2 cellular contexts compared by ENCODE assay signal in the genomic region with DNA sequence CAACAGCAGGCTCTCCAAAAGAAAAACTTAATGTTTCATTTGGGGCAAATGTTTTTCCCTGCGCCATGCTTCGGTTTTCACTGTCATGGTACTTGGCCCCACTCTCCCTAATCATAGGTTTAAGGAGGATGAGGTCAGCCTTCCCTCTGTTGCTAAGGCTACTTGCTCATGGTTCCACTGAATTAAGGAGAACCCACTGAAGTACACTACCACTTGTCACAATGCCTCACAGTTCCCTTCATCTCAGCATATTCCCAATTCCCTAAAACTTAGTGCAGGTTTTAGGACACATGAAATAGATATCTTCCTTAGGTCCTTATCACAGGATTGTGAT.
A peak's percentile ranks its signal among the peaks of the same experiment; 100 is the strongest.
TF ChIP-seq lines count a peak whose summit lies in the region.

No MANE protein-coding gene starts in this region.

TF ChIP-seq in HEK293, 187 proteins besides CTCF, POLR2A, EP300 and RAD21 (continued from another document):
- TF ChIP-seq, protein P1, sequence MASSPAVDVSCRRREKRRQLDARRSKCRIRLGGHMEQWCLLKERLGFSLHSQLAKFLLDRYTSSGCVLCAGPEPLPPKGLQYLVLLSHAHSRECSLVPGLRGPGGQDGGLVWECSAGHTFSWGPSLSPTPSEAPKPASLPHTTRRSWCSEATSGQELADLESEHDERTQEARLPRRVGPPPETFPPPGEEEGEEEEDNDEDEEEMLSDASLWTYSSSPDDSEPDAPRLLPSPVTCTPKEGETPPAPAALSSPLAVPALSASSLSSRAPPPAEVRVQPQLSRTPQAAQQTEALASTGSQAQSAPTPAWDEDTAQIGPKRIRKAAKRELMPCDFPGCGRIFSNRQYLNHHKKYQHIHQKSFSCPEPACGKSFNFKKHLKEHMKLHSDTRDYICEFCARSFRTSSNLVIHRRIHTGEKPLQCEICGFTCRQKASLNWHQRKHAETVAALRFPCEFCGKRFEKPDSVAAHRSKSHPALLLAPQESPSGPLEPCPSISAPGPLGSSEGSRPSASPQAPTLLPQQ (tag by site-specific recombination; IDR thresholded peaks at IDR 0.05) = peak; percentile 55; the same call in 1 of the 2 replicates

TF ChIP-seq in H1, 55 proteins besides CTCF, POLR2A, EP300 and RAD21 (continued from another document):
- TF ChIP-seq SIRT6 (IDR thresholded peaks at IDR 0.05; ENCODE audit: low read length) = no peak
- TF ChIP-seq ZNF274 (IDR thresholded peaks at IDR 0.05; ENCODE audit: borderline replicate concordance, extremely low read depth, low read length) = no peak
- TF ChIP-seq HDAC2 (IDR thresholded peaks at IDR 0.05; ENCODE audit: borderline replicate concordance in 1 of 2, low read depth in 2 of 2, low read length in 2 of 2) = no peak
- no peak for TF ChIP-seq TCF12 (IDR thresholded peaks at IDR 0.05; ENCODE audit: low read depth, low read length)
- TF ChIP-seq SRF (IDR thresholded peaks at IDR 0.05; ENCODE audit: low read depth, low read length) = no peak
- no peak for TF ChIP-seq POU5F1 (IDR thresholded peaks at IDR 0.05; ENCODE audit: low read depth, low read length)
TF ChIP-seq in H1: peak in this region for 0.
